27 cellular contexts compared by ENCODE assay signal in genomic region chrX:105758784-105759183, GRCh38.
"Had no signal": no experiment of that assay in that cellular context is flagged by ENCODE, and none has a peak within 500 bp of the region (broad histone marks: within the 10 kb centered on the region; RNA-seq: fewer than 3 reads in every experiment).

No MANE protein-coding gene starts in this region.

- H3K4me3 ChIP-seq: breast epithelium, esophagus muscularis mucosa, left lung, skin epidermis, thyroid gland, upper lobe of right lung had no signal

- ATAC-seq: activated CD4-positive, alpha-beta T cell treated with anti-CD3 and anti-CD28 coated beads for 36 hours; activated CD8-positive, alpha-beta memory T cell treated with anti-CD3 and anti-CD28 coated beads, Interleukin-2, amount 10 ng/mL, durations not matched to agents 7 days and 5 days; activated CD8-positive, alpha-beta T cell treated with anti-CD3 and anti-CD28 coated beads, Interleukin-2, amount 10 ng/mL, durations not matched to agents 7 days and 5 days; activated naive CD4-positive, alpha-beta T cell treated with anti-CD3 and anti-CD28 coated beads, Interleukin-2, amount 50 U/mL, for 72 hours; activated T-cell treated with anti-CD3 and anti-CD28 coated beads, Interleukin-2, amount 50 U/mL, for 72 hours; left lung; naive thymus-derived CD4-positive, alpha-beta T cell; stimulated activated memory B cell treated with anti-CD40 and anti-IgM and Interleukin-4, amounts not matched to agents 10 μg/mL and 1 μg/mL and 100 μg/mL, for 72 hours; stimulated activated naive CD8-positive, alpha-beta T cell treated with anti-CD3 and anti-CD28 coated beads, Interleukin-15, amount 100 ng/mL, for 72 hours; T-cell; upper lobe of right lung had no signal

- DNase-seq: activated CD4-positive, alpha-beta T cell treated with anti-CD3 and anti-CD28 coated beads for 36 hours; activated CD4-positive, CD25-positive, alpha-beta regulatory T cell; activated CD8-positive, alpha-beta memory T cell treated with anti-CD3 and anti-CD28 coated beads, Interleukin-2, amount 10 ng/mL, durations not matched to agents 7 days and 5 days; activated CD8-positive, alpha-beta T cell treated with anti-CD3 and anti-CD28 coated beads, Interleukin-2, amount 10 ng/mL, durations not matched to agents 7 days and 5 days; activated naive CD4-positive, alpha-beta T cell; activated T-cell treated with anti-CD3 and anti-CD28 coated beads for 4 hours; activated T-cell treated with anti-CD3 and anti-CD28 coated beads, Interleukin-2, amount 50 U/mL, for 72 hours; effector CD4-positive, alpha-beta T cell; head of caudate nucleus; kidney glomerular epithelial cell; left lung; mammary epithelial cell; naive thymus-derived CD4-positive, alpha-beta T cell; right cardiac atrium; stimulated activated CD4-positive, alpha-beta T cell treated with anti-CD3 and anti-CD28 coated beads, Interleukin-1b, Interleukin-23, amount 100 ng/mL, for 48 hours; stimulated activated CD4-positive, alpha-beta T cell treated with anti-CD3 and anti-CD28 coated beads, Interleukin-4, amount 100 ng/mL, for 4 hours; stimulated activated CD8-positive, alpha-beta memory T cell treated with anti-CD3 and anti-CD28 coated beads, Interleukin-4, amount 100 ng/mL, for 48 hours; stimulated activated naive CD8-positive, alpha-beta T cell treated with anti-CD3 and anti-CD28 coated beads, Interleukin-15, amount 100 ng/mL, for 72 hours; substantia nigra; T-cell; thyroid gland; upper lobe of right lung had no signal
